8 cellular contexts compared by ENCODE assay signal in the genomic region with DNA sequence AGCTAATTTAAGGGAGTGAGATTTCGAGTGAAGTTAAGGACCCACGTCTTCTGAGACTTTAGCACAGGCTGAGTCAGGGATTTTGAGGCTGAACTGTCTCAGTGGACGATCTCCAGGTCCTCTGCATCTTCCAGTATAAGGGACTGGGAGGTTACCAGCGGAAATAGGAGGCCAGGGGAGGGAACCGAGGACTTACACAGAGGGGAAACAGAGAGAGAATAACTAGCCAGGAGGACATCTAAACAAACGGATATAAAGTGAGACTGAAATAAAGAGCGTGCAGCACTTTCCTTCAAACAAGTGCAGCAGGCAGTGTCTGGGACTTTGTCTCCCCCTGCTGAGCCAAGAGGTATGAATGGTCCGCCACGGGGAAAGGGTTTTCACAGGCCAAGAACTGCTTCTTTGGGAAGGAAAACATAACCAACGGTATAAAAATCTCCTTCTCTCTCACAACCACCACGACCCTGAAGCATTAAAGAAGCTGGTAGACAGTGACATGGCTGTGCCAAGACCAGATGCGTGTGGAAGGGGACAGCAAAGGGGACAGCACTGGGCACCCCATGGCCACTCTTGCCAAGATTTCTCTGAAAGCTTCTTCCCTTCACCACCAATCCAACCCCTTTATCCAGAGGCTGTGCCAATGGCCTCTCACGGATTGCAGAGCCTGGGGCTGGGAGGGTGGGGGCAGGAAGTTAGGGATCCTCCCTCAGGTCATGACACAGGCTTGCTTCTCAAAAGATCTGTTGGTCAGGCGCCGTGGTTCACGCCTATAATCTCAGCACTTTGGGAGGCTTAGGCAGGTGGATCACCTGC.
DNase-seq lines count a peak whose midpoint lies in the region; ATAC-seq and TF ChIP-seq lines count a peak whose summit lies in the region.

No MANE protein-coding gene starts in this region.

- peak overlapping the region; percentile 49 for H3K4me2 ChIP-seq in DOHH2 (ENCODE audit: low read length)

- no peaks in the 10 kb centered on the region for H3K9me2 ChIP-seq in DOHH2 (replicated peaks; ENCODE audit: control insufficient read depth, low read length)

- H3K9me3 ChIP-seq in DOHH2 (ENCODE audit: control insufficient read depth, insufficient read depth, low read length) (no peaks in the 10 kb centered on the region), T-helper 17 cell (ENCODE audit: control insufficient read depth, low read length, poor library complexity, severe bottlenecking) (no peaks in the 10 kb centered on the region), body of pancreas (no peaks in the 10 kb centered on the region), sigmoid colon (no peaks in the 10 kb centered on the region)

- TF ChIP-seq CTCF in DOHH2 (IDR thresholded peaks at IDR 0.05; ENCODE audit: low read depth, low read length, poor library complexity, severe bottlenecking) (peak; percentile 88), body of pancreas (IDR thresholded peaks at IDR 0.05) (peak; percentile 43 to 79 (median 65)), sigmoid colon (IDR thresholded peaks at IDR 0.05) (peak; percentile 36 to 70 (median 65))

- no peak for TF ChIP-seq EP300 in sigmoid colon (IDR thresholded peaks at IDR 0.05)

- no peak overlapping the region for H3K27ac ChIP-seq in DOHH2 (ENCODE audit: low read depth, low read length)
- H3K27ac ChIP-seq in body of pancreas: no peak overlapping the region
- peak overlapping the region; percentile 47 to 71 (median 56) for H3K27ac ChIP-seq in sigmoid colon

- no peak for TF ChIP-seq POLR2A in body of pancreas (IDR thresholded peaks at IDR 0.05)
- TF ChIP-seq POLR2A in sigmoid colon (IDR thresholded peaks at IDR 0.05): no peak

- DNase-seq in LoVo (ENCODE audit: low spot score) (peak; percentile 76), T-helper 17 cell (peak in 1 of 3 donors; percentile 23), body of pancreas (peak; percentile 64 to 74 (median 67)), hippocampal formation (lab: John Stamatoyannopoulos, UW) (peak; percentile 48 to 78), sigmoid colon (peak; percentile 87), cortex of kidney (lab: John Stamatoyannopoulos, UW) (no peak)

- H3K79me2 ChIP-seq in DOHH2 (ENCODE audit: control insufficient read depth, low read length): no peaks in the 10 kb centered on the region

- peaks cover 5% of the 10 kb centered on the region for H3K36me3 Mint-ChIP-seq in T-helper 17 cell (ENCODE audit: low read depth)

- H3K4me1 ChIP-seq in DOHH2 (ENCODE audit: control insufficient read depth, low read length): peaks cover 5% of the 10 kb centered on the region
- peaks cover 7% of the 10 kb centered on the region for H3K4me1 ChIP-seq in body of pancreas
- peaks cover 0 to 38% (median 24%) of the 10 kb centered on the region in 4 donors for H3K4me1 ChIP-seq in sigmoid colon

- no peaks in the 10 kb centered on the region for H3K27me3 Mint-ChIP-seq in T-helper 17 cell

- H3K27ac Mint-ChIP-seq in T-helper 17 cell: no peak overlapping the region

- no peak overlapping the region for H3K4me3 ChIP-seq in DOHH2 (ENCODE audit: low read length)
- no peak overlapping the region for H3K4me3 ChIP-seq in body of pancreas
- H3K4me3 ChIP-seq in sigmoid colon: peak overlapping the region in 2 of 4 donors; percentile 15 to 18

- intact Hi-C loops in body of pancreas (cut with DNase I): no loop called here
- intact Hi-C loops in sigmoid colon (cut with DNase I): loop anchor here (2.0 to 10.0 kb wide), 3 partner anchors 152 to 552 kb away; a partner anchor contains a TSS

- WGBS in body of pancreas, 2 donors: 30 to 33% methylated on average over 14 to 16 of the region's 16 CpGs
- WGBS in sigmoid colon, 2 donors: 12 to 38% methylated on average over 16 of the region's 16 CpGs

- ATAC-seq in T-helper 17 cell (peak; percentile 82), body of pancreas (peak; percentile 75), HG03432 (IDR thresholded peaks at IDR 0.05; ENCODE audit: unreplicated experiment) (no peak)

- H3K36me3 ChIP-seq in DOHH2 (ENCODE audit: control insufficient read depth, low read length): no peaks in the 10 kb centered on the region
- H3K36me3 ChIP-seq in body of pancreas (replicated peaks in 1 of 2; ENCODE audit: insufficient read depth in 1 of 2, low read depth in 2 of 2): no peaks in the 10 kb centered on the region
- H3K36me3 ChIP-seq in sigmoid colon: no peaks in the 10 kb centered on the region

- H3F3A ChIP-seq in DOHH2 (ENCODE audit: control insufficient read depth, insufficient read depth): no peaks in the 10 kb centered on the region

- H3K27me3 ChIP-seq in DOHH2 (ENCODE audit: control insufficient read depth, low read length): peaks cover 11% of the 10 kb centered on the region
- no peaks in the 10 kb centered on the region for H3K27me3 ChIP-seq in body of pancreas
- H3K27me3 ChIP-seq in sigmoid colon: no peaks in the 10 kb centered on the region

- peaks cover 2% of the 10 kb centered on the region for H3K4me1 Mint-ChIP-seq in T-helper 17 cell

- no peaks in the 10 kb centered on the region for H4K20me1 ChIP-seq in DOHH2 (ENCODE audit: control insufficient read depth, insufficient read depth, low read depth, low read length)

- no peak overlapping the region for H3K4me3 Mint-ChIP-seq in T-helper 17 cell

Comparison
In these comparisons a context has a peak if more than half of its experiments do, and no peak if none do; other contexts are left out.
1. H3K27ac ChIP-seq: peak in sigmoid colon (4 of 4); none in DOHH2 (single experiment) and body of pancreas (0 of 4).
2. Peak in every context shown above with its lines, with median percentiles within 50 percentile points of each other: CTCF ChIP-seq.